In genomic region chr10:110746254-110746826, GRCh38 we compare ENCODE assay signal across 1 cellular context.
TF ChIP-seq lines count a peak whose summit lies in the region.

No MANE protein-coding gene starts in this region.

TF ChIP-seq in H1, 55 proteins besides CTCF, POLR2A, EP300 and RAD21:
- TF ChIP-seq CEBPB (IDR thresholded peaks at IDR 0.05; ENCODE audit: low read depth, low read length) (peak; percentile 80), TEAD4 (IDR thresholded peaks at IDR 0.05; ENCODE audit: low read depth, low read length) (peak; percentile 63), RFX5 (IDR thresholded peaks at IDR 0.05; ENCODE audit: borderline replicate concordance, low read depth, low read length) (no peak), KDM4A (IDR thresholded peaks at IDR 0.05; ENCODE audit: low read depth, low read length, severe bottlenecking) (no peak), SAP30 (IDR thresholded peaks at IDR 0.05; ENCODE audit: insufficient read depth, insufficient replicate concordance, low read length) (no peak)
